Comparison of ENCODE assay signal across 1 cellular context in genomic region chr1:35559317-35559944, GRCh38.
A peak's percentile ranks its signal among the peaks of the same experiment; 100 is the strongest.
TF ChIP-seq lines count a peak whose summit lies in the region.

No MANE protein-coding gene starts in this region.

TF ChIP-seq in K562, 482 proteins besides CTCF, POLR2A, EP300 and RAD21:
- TF ChIP-seq VEZF1 (CRISPR knock-in tag; IDR thresholded peaks at IDR 0.05), result peak; percentile 42; the same call in 1 of the 2 replicates
- TF ChIP-seq YY1 (IDR thresholded peaks at IDR 0.05; ENCODE audit: borderline replicate concordance in 1 of 3, control insufficient read depth in 1 of 3, extremely low read depth in 1 of 3, insufficient read depth in 3 of 3, insufficient read length in 1 of 3, insufficient replicate concordance in 2 of 3, low read depth in 1 of 3, low read length in 2 of 3), result no peak
- TF ChIP-seq SNIP1 (IDR thresholded peaks at IDR 0.05; ENCODE audit: low read depth), result no peak
- TF ChIP-seq ELF2 (CRISPR knock-in tag; IDR thresholded peaks at IDR 0.05), result no peak
- no peak for TF ChIP-seq ZNF444 (CRISPR knock-in tag; IDR thresholded peaks at IDR 0.05)
- TF ChIP-seq ZNF407 (IDR thresholded peaks at IDR 0.05; ENCODE audit: low read depth), result no peak
- no peak; the same call in none of the 2 replicates for TF ChIP-seq ZNF740 (CRISPR knock-in tag; IDR thresholded peaks at IDR 0.05)
- TF ChIP-seq ZNF740 (tag; IDR thresholded peaks at IDR 0.05), result peak in 1 of 2 experiments; percentile 39; a peak in 1 of 4 replicates
- peak; percentile 76; the same call in 1 of the 2 replicates for TF ChIP-seq RFX1 (IDR thresholded peaks at IDR 0.05)
- no peak for TF ChIP-seq ZNF75A (CRISPR knock-in tag; IDR thresholded peaks at IDR 0.05)
- TF ChIP-seq ETS2 (tag; IDR thresholded peaks at IDR 0.05; ENCODE audit: borderline replicate concordance, poor library complexity, severe bottlenecking), result no peak
- no peak for TF ChIP-seq DLX4 (CRISPR knock-in tag; IDR thresholded peaks at IDR 0.05)
